2 cellular contexts compared by ENCODE assay signal in genomic region chr11:87176044-87176443, GRCh38.
A peak's percentile ranks its signal among the peaks of the same experiment; 100 is the strongest.
TF ChIP-seq lines count a peak whose summit lies in the region.

No MANE protein-coding gene starts in this region.

TF ChIP-seq in HCT116, 20 proteins besides CTCF, POLR2A, EP300 and RAD21:
- TF ChIP-seq, protein P1, sequence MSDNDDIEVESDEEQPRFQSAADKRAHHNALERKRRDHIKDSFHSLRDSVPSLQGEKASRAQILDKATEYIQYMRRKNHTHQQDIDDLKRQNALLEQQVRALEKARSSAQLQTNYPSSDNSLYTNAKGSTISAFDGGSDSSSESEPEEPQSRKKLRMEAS (IDR thresholded peaks at IDR 0.05) = peak; percentile 50; the same call in 1 of the 2 replicates
- TF ChIP-seq JUND (IDR thresholded peaks at IDR 0.05) (0 out of 2 replicates have a peak, but pooled peaks have one; percentile 29), ELF1 (IDR thresholded peaks at IDR 0.05; ENCODE audit: borderline replicate concordance, low read depth) (no peak)

TF ChIP-seq in H1, 55 proteins besides CTCF, POLR2A, EP300 and RAD21:
- no peak for TF ChIP-seq KDM1A (IDR thresholded peaks at IDR 0.05; ENCODE audit: borderline replicate concordance, low read length)
- TF ChIP-seq CHD2 (IDR thresholded peaks at IDR 0.05; ENCODE audit: low read length) = no peak
- 0 out of 2 replicates have a peak, but pooled peaks have one; percentile 5 for TF ChIP-seq SIX5 (IDR thresholded peaks at IDR 0.05; ENCODE audit: low read depth, low read length)
- TF ChIP-seq ATF3 (IDR thresholded peaks at IDR 0.05; ENCODE audit: insufficient read depth, low read depth, low read length) = no peak
- no peak for TF ChIP-seq RFX5 (IDR thresholded peaks at IDR 0.05; ENCODE audit: borderline replicate concordance, low read depth, low read length)
